Comparison of ENCODE assay signal across 1 cellular context in the genomic region with DNA sequence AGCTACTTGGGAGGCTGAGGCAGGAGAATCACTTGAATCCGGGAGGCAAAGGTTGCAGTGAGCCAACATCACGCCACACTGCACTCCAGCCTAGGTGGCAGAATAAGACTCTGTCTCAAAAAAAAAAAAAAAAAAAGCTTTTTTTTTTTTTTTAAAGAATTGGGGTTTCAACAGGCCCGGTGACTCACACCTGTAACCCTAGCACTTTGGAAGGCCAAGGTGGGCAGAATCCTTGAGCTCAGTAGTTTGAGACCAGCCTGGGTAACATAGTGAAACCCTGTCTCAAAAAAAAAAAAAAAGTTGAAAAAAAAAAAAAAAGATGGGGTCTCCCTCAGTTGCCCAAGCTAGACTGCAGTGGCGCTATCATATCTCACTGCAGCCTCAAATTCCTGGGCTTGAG.
TF ChIP-seq lines count a peak whose summit lies in the region.

No MANE protein-coding gene starts in this region.

TF ChIP-seq in GM12878, 131 proteins besides CTCF, POLR2A, EP300 and RAD21:
- TF ChIP-seq ZNF384 (IDR thresholded peaks at IDR 0.05; ENCODE audit: borderline replicate concordance, low read depth, low read length) (0 out of 2 replicates have a peak, but pooled peaks have one; percentile 20), IKZF1 (conservative IDR thresholded peaks at IDR 0.05) (no peak), SUZ12 (IDR thresholded peaks at IDR 0.05; ENCODE audit: unreplicated experiment) (no peak)
